Comparison of ENCODE assay signal across 1 cellular context in genomic region chr11:46427364-46427763, GRCh38.
TF ChIP-seq lines count a peak whose summit lies in the region.

No MANE protein-coding gene starts in this region.

TF ChIP-seq in K562, 482 proteins besides CTCF, POLR2A, EP300 and RAD21 (continued from another document and continues in another):
- TF ChIP-seq SUPT5H (IDR thresholded peaks at IDR 0.05) (no peak), RBM25 (IDR thresholded peaks at IDR 0.05; ENCODE audit: low read depth, low read length, severe bottlenecking) (no peak), ARID1B (IDR thresholded peaks at IDR 0.05) (peak; percentile 67), PML (IDR thresholded peaks at IDR 0.05; ENCODE audit: low read length) (no peak), GTF2A2 (tag; IDR thresholded peaks at IDR 0.05) (no peak), ZNF436 (CRISPR knock-in tag; IDR thresholded peaks at IDR 0.05) (no peak), SRF (CRISPR knock-in tag; IDR thresholded peaks at IDR 0.05) (no peak), EGR1 (conservative IDR thresholded peaks at IDR 0.05) (peak; percentile 86), ZNF354B (CRISPR knock-in tag; IDR thresholded peaks at IDR 0.05) (no peak), MAFG (tag; conservative IDR thresholded peaks at IDR 0.05) (peak; percentile 98), MAFK (IDR thresholded peaks at IDR 0.05; ENCODE audit: low read length) (peak; percentile 97), YBX1 (IDR thresholded peaks at IDR 0.05) (no peak), BACH1 (tag; IDR thresholded peaks at IDR 0.05) (peak; percentile 95), ZNF316 (IDR thresholded peaks at IDR 0.05) (peak; percentile 100), PYGO2 (tag; IDR thresholded peaks at IDR 0.05) (0 out of 2 replicates have a peak, but pooled peaks have one; percentile 7), NFE2L1 (tag; IDR thresholded peaks at IDR 0.05; ENCODE audit: borderline replicate concordance, low read depth) (0 out of 2 replicates have a peak, but pooled peaks have one; percentile 16), ARHGAP35 (IDR thresholded peaks at IDR 0.05; ENCODE audit: partially characterized antibody) (no peak), GABPA (tag; conservative IDR thresholded peaks at IDR 0.05; ENCODE audit: low read depth) (no peak), MNT (conservative IDR thresholded peaks at IDR 0.05) (peak; percentile 79 to 87), ZNF253 (CRISPR knock-in tag; conservative IDR thresholded peaks at IDR 0.05) (no peak), HEY1 (CRISPR knock-in tag; IDR thresholded peaks at IDR 0.05; ENCODE audit: borderline replicate concordance) (no peak), PHF8 (IDR thresholded peaks at IDR 0.05; ENCODE audit: borderline replicate concordance, low read length) (no peak), TAF9B (IDR thresholded peaks at IDR 0.05; ENCODE audit: partially characterized antibody) (peak; percentile 14), ID3 (CRISPR knock-in tag; IDR thresholded peaks at IDR 0.05) (no peak), ID3 (tag; IDR thresholded peaks at IDR 0.05) (no peak), GATAD2A (IDR thresholded peaks at IDR 0.05) (no peak), ZNF740 (CRISPR knock-in tag; IDR thresholded peaks at IDR 0.05) (no peak), ZNF740 (tag; IDR thresholded peaks at IDR 0.05) (no peak), CEBPB (tag; IDR thresholded peaks at IDR 0.05) (no peak), NUFIP1 (IDR thresholded peaks at IDR 0.05; ENCODE audit: partially characterized antibody) (no peak), ZNF511 (CRISPR knock-in tag; IDR thresholded peaks at IDR 0.05) (no peak), L3MBTL2 (IDR thresholded peaks at IDR 0.05) (peak; percentile 36; the same call in 1 of the 2 replicates), RCOR1 (IDR thresholded peaks at IDR 0.05; ENCODE audit: borderline replicate concordance in 1 of 2, low read depth in 2 of 2, low read length in 2 of 2) (peak in 1 of 2 experiments; percentile 70; a peak in 2 of 4 replicates), XRCC5 (IDR thresholded peaks at IDR 0.05; ENCODE audit: low read depth, low read length) (no peak), NRF1 (conservative IDR thresholded peaks at IDR 0.05 in 1 of 2, IDR thresholded peaks at IDR 0.05 in 1 of 2) (0 out of 4 replicates have a peak, but pooled peaks of 1 of the 2 experiments have one; percentile 20), MXI1 (IDR thresholded peaks at IDR 0.05; ENCODE audit: low read depth, low read length) (peak; percentile 74; the same call in 1 of the 2 replicates), BHLHE40 (IDR thresholded peaks at IDR 0.05; ENCODE audit: low read length) (no peak), ATF3 (IDR thresholded peaks at IDR 0.05) (peak; percentile 36; the same call in 1 of the 2 replicates), ATF3 (CRISPR knock-in tag; conservative IDR thresholded peaks at IDR 0.05) (0 out of 2 replicates have a peak, but pooled peaks have one; percentile 34), MAFF (IDR thresholded peaks at IDR 0.05; ENCODE audit: low read length) (peak; percentile 96), SMARCA4 (IDR thresholded peaks at IDR 0.05) (peak; percentile 59)
- TF ChIP-seq, protein P1, sequence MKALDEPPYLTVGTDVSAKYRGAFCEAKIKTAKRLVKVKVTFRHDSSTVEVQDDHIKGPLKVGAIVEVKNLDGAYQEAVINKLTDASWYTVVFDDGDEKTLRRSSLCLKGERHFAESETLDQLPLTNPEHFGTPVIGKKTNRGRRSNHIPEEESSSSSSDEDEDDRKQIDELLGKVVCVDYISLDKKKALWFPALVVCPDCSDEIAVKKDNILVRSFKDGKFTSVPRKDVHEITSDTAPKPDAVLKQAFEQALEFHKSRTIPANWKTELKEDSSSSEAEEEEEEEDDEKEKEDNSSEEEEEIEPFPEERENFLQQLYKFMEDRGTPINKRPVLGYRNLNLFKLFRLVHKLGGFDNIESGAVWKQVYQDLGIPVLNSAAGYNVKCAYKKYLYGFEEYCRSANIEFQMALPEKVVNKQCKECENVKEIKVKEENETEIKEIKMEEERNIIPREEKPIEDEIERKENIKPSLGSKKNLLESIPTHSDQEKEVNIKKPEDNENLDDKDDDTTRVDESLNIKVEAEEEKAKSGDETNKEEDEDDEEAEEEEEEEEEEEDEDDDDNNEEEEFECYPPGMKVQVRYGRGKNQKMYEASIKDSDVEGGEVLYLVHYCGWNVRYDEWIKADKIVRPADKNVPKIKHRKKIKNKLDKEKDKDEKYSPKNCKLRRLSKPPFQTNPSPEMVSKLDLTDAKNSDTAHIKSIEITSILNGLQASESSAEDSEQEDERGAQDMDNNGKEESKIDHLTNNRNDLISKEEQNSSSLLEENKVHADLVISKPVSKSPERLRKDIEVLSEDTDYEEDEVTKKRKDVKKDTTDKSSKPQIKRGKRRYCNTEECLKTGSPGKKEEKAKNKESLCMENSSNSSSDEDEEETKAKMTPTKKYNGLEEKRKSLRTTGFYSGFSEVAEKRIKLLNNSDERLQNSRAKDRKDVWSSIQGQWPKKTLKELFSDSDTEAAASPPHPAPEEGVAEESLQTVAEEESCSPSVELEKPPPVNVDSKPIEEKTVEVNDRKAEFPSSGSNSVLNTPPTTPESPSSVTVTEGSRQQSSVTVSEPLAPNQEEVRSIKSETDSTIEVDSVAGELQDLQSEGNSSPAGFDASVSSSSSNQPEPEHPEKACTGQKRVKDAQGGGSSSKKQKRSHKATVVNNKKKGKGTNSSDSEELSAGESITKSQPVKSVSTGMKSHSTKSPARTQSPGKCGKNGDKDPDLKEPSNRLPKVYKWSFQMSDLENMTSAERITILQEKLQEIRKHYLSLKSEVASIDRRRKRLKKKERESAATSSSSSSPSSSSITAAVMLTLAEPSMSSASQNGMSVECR (CRISPR knock-in tag; IDR thresholded peaks at IDR 0.05), result peak; percentile 29; the same call in 1 of the 2 replicates
- TF ChIP-seq, protein P2, sequence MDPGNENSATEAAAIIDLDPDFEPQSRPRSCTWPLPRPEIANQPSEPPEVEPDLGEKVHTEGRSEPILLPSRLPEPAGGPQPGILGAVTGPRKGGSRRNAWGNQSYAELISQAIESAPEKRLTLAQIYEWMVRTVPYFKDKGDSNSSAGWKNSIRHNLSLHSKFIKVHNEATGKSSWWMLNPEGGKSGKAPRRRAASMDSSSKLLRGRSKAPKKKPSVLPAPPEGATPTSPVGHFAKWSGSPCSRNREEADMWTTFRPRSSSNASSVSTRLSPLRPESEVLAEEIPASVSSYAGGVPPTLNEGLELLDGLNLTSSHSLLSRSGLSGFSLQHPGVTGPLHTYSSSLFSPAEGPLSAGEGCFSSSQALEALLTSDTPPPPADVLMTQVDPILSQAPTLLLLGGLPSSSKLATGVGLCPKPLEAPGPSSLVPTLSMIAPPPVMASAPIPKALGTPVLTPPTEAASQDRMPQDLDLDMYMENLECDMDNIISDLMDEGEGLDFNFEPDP (CRISPR knock-in tag; IDR thresholded peaks at IDR 0.05), result no peak
- TF ChIP-seq, protein P3, sequence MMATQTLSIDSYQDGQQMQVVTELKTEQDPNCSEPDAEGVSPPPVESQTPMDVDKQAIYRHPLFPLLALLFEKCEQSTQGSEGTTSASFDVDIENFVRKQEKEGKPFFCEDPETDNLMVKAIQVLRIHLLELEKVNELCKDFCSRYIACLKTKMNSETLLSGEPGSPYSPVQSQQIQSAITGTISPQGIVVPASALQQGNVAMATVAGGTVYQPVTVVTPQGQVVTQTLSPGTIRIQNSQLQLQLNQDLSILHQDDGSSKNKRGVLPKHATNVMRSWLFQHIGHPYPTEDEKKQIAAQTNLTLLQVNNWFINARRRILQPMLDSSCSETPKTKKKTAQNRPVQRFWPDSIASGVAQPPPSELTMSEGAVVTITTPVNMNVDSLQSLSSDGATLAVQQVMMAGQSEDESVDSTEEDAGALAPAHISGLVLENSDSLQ (IDR thresholded peaks at IDR 0.05), result peak; percentile 66
- TF ChIP-seq, protein P4, sequence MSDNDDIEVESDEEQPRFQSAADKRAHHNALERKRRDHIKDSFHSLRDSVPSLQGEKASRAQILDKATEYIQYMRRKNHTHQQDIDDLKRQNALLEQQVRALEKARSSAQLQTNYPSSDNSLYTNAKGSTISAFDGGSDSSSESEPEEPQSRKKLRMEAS (CRISPR knock-in tag; IDR thresholded peaks at IDR 0.05), result peak; percentile 25; the same call in 1 of the 2 replicates
- TF ChIP-seq, protein P5, sequence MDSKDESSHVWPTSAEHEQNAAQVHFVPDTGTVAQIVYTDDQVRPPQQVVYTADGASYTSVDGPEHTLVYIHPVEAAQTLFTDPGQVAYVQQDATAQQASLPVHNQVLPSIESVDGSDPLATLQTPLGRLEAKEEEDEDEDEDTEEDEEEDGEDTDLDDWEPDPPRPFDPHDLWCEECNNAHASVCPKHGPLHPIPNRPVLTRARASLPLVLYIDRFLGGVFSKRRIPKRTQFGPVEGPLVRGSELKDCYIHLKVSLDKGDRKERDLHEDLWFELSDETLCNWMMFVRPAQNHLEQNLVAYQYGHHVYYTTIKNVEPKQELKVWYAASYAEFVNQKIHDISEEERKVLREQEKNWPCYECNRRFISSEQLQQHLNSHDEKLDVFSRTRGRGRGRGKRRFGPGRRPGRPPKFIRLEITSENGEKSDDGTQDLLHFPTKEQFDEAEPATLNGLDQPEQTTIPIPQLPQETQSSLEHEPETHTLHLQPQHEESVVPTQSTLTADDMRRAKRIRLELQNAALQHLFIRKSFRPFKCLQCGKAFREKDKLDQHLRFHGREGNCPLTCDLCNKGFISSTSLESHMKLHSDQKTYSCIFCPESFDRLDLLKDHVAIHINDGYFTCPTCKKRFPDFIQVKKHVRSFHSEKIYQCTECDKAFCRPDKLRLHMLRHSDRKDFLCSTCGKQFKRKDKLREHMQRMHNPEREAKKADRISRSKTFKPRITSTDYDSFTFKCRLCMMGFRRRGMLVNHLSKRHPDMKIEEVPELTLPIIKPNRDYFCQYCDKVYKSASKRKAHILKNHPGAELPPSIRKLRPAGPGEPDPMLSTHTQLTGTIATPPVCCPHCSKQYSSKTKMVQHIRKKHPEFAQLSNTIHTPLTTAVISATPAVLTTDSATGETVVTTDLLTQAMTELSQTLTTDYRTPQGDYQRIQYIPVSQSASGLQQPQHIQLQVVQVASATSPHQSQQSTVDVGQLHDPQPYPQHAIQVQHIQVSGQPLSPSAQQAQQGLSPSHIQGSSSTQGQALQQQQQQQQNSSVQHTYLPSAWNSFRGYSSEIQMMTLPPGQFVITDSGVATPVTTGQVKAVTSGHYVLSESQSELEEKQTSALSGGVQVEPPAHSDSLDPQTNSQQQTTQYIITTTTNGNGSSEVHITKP (IDR thresholded peaks at IDR 0.05; ENCODE audit: partially characterized antibody), result peak; percentile 90
- TF ChIP-seq, protein P6, sequence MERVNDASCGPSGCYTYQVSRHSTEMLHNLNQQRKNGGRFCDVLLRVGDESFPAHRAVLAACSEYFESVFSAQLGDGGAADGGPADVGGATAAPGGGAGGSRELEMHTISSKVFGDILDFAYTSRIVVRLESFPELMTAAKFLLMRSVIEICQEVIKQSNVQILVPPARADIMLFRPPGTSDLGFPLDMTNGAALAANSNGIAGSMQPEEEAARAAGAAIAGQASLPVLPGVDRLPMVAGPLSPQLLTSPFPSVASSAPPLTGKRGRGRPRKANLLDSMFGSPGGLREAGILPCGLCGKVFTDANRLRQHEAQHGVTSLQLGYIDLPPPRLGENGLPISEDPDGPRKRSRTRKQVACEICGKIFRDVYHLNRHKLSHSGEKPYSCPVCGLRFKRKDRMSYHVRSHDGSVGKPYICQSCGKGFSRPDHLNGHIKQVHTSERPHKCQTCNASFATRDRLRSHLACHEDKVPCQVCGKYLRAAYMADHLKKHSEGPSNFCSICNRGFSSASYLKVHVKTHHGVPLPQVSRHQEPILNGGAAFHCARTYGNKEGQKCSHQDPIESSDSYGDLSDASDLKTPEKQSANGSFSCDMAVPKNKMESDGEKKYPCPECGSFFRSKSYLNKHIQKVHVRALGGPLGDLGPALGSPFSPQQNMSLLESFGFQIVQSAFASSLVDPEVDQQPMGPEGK (CRISPR knock-in tag; IDR thresholded peaks at IDR 0.05; ENCODE audit: borderline replicate concordance), result no peak
